Comparison of ENCODE assay signal across 22 cellular contexts in the genomic region with DNA sequence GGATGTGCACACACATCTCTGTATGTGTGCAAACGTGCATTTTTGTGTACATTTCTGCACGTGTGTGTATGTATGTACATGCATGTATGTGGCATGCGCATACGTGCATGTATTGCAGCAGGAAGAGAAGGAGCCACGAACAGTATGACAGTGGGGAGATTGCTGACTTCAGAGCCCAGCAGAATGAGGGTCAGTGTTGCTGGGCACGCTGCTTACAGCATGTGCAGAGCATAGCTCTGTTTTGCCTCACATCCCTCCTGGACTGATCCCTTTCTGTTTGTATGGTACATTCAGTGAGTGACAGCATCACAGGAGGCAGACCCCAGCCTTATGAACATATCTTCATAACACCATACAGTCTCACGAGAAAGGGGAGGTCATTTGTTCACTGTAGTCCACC.
"Had no signal": no experiment of that assay in that cellular context is flagged by ENCODE, and none has a peak within 500 bp of the region (broad histone marks: within the 10 kb centered on the region; RNA-seq: fewer than 3 reads in every experiment).

No MANE protein-coding gene starts in this region.

- H3K4me1 ChIP-seq: SJSA1 had no signal

- H3K9me3 ChIP-seq: MG63, SJSA1 had no signal

- H3K4me3 ChIP-seq: MG63, SJSA1, SK-N-MC had no signal

- DNase-seq: IMR-90, Karpas-422, KG1, MG63, NCI-H1092, NCI-H1105 treated with DMSO at 0.1 percent for 48 hours, NCI-H1417 treated with DMSO at 0.1 percent for 48 hours, NCI-H146, NCI-H1694 treated with DMSO at 0.1 percent for 48 hours, NCI-H1930, NCI-H2081, NCI-H2107, NCI-H2227 treated with DMSO at 0.1 percent for 48 hours, NCI-H524 treated with DMSO at 0.1 percent for 48 hours, NCI-H69, NCI-H774, Right ventricle myocardium superior, RPMI8226, SIG-M5 had no signal

- ATAC-seq: HepG2 had no signal

- H3K27ac ChIP-seq: SJSA1, SK-N-MC had no signal

- H3K27me3 ChIP-seq: MG63, SJSA1 had no signal

- H3K36me3 ChIP-seq: MG63, SJSA1 had no signal
